In the genomic region with DNA sequence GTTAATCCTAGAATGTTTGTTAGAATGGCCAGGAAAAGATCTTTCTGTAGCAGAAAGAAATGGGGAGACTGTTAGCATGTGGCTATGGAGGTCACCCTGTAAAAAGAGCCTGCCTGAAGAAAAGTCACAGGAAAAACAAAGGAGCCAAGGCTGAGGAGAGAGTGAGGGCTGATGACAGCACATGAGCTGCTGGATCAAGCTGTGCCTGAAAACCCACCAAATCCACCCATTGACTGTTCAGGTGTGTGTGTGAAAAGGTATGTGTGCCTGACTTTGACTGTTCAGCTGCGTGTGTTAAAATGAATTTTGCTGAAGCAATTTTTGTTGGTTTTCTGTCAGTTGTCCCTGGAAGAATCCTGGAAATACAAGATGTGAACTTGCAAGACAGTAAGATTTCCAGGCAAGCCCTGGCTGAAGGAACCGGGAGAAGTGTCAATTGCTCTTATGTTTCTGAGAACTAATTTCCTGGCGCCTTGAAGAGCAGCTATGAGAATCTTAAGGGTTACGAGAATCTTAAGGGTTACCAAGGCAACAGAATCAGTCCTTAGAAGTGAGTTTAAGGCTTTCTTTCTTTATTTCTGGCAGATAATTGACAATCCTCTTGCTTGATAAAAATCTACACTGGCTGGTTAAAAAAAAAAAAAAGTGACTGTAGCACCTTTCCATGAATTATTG, we compare ENCODE assay signal across 28 cellular contexts.
"Had no signal": no experiment of that assay in that cellular context is flagged by ENCODE, and none has a peak within 500 bp of the region (broad histone marks: within the 10 kb centered on the region; RNA-seq: fewer than 3 reads in every experiment).

No MANE protein-coding gene starts in this region.

- H3K4me3 ChIP-seq: ascending aorta, breast epithelium, cardiac muscle cell, colonic mucosa, esophagus squamous epithelium, gastroesophageal sphincter had no signal

- H3K27me3 ChIP-seq: ascending aorta, breast epithelium, colonic mucosa had no signal

- H3K27ac ChIP-seq: ascending aorta, breast epithelium, cardiac muscle cell, colonic mucosa, epithelial cell of prostate, esophagus squamous epithelium, gastroesophageal sphincter, WERI-Rb-1 had no signal

- H3K4me1 ChIP-seq: ascending aorta, breast epithelium, colonic mucosa, esophagus squamous epithelium, gastroesophageal sphincter had no signal

- H3K9me3 ChIP-seq: ascending aorta, breast epithelium, colonic mucosa, esophagus squamous epithelium, gastroesophageal sphincter had no signal

- DNase-seq: activated B cell treated with CpG ODN at 0.5 μM for 24 hours; activated CD4-positive, alpha-beta memory T cell treated with anti-CD3 and anti-CD28 coated beads, Interleukin-2, amount 10 ng/mL, durations not matched to agents 7 days and 5 days; activated CD4-positive, alpha-beta T cell treated with anti-CD3 and anti-CD28 coated beads for 48 hours; activated CD8-positive, alpha-beta memory T cell treated with anti-CD3 and anti-CD28 coated beads, Interleukin-2, amount 50 U/mL, for 48 hours; activated gamma-delta T cell; activated naive CD4-positive, alpha-beta T cell; activated naive CD4-positive, alpha-beta T cell treated with anti-CD3 and anti-CD28 coated beads, Interleukin-2, amount 10 ng/mL, durations not matched to agents 7 days and 5 days; activated naive CD8-positive, alpha-beta T cell treated with anti-CD3 and anti-CD28 coated beads, Interleukin-2, amount 10 ng/mL, durations not matched to agents 7 days and 5 days; activated T-cell treated with anti-CD3 and anti-CD28 coated beads for 4 hours; activated T-cell treated with anti-CD3 and anti-CD28 coated beads, Interleukin-2, amount 50 U/mL, for 24 hours; activated T-cell treated with anti-CD3 and anti-CD28 coated beads, Interleukin-2, amount 50 U/mL, for 72 hours; central memory CD4-positive, alpha-beta T cell; cerebellar nuclear complex; colonic mucosa; effector CD8-positive, alpha-beta T cell; esophagus squamous epithelium; foreskin melanocyte; T-helper 1 cell; T-helper 17 cell; T1000; WERI-Rb-1 had no signal

- H3K36me3 ChIP-seq: ascending aorta, breast epithelium, cardiac muscle cell, colonic mucosa, esophagus squamous epithelium, gastroesophageal sphincter, WERI-Rb-1 had no signal

- ATAC-seq: activated CD4-positive, CD25-positive, alpha-beta regulatory T cell treated with anti-CD3 and anti-CD28 coated beads, Interleukin-2, amount 50 U/mL, for 24 hours; activated naive CD4-positive, alpha-beta T cell treated with anti-CD3 and anti-CD28 coated beads, Interleukin-2, amount 50 U/mL, for 72 hours; activated T-cell treated with anti-CD3 and anti-CD28 coated beads, Interleukin-2, amount 50 U/mL, for 72 hours; gastroesophageal sphincter; T-helper 17 cell had no signal
